ENCODE assay signal across 23 cellular contexts in genomic region chr11:17933710-17934109, GRCh38.
"Had no signal": no experiment of that assay in that cellular context is flagged by ENCODE, and none has a peak within 500 bp of the region (broad histone marks: within the 10 kb centered on the region; RNA-seq: fewer than 3 reads in every experiment).

No MANE protein-coding gene starts in this region.

- H3K36me3 Mint-ChIP-seq: type B pancreatic cell had no signal

- FAIRE-seq: frontal cortex, keratinocyte had no signal

- H3K27ac Mint-ChIP-seq: mesothelial cell of epicardium; naive B cell; nephron; neural progenitor cell; stimulated activated memory B cell treated with anti-CD40 and anti-IgM and Interleukin-4, amounts not matched to agents 10 μg/mL and 1 μg/mL and 100 μg/mL, for 72 hours; type B pancreatic cell had no signal

- H3K27me3 Mint-ChIP-seq: naive B cell; progenitor cell of endocrine pancreas; stimulated activated memory B cell treated with anti-CD40 and anti-IgM and Interleukin-4, amounts not matched to agents 10 μg/mL and 1 μg/mL and 100 μg/mL, for 72 hours; type B pancreatic cell had no signal

- H3K4me3 Mint-ChIP-seq: immature natural killer cell; mesothelial cell of epicardium; naive B cell; nephron; neural progenitor cell; stimulated activated memory B cell treated with anti-CD40 and anti-IgM and Interleukin-4, amounts not matched to agents 10 μg/mL and 1 μg/mL and 100 μg/mL, for 72 hours; type B pancreatic cell had no signal

- DNase-seq: dorsolateral prefrontal cortex; effector CD4-positive, alpha-beta T cell; hypothalamus; immature natural killer cell; left ventricle myocardium superior; lower lobe of right lung; mucosa of descending colon; naive B cell; sigmoid colon; stimulated activated CD4-positive, alpha-beta T cell treated with anti-CD3 and anti-CD28 coated beads, Interleukin-2, amount 100 ng/mL, for 24 hours; stimulated activated CD4-positive, alpha-beta T cell treated with anti-CD3 and anti-CD28 coated beads, Interleukin-4, amount 100 ng/mL, for 4 hours; stimulated activated naive CD8-positive, alpha-beta T cell treated with anti-CD3 and anti-CD28 coated beads, Interleukin-15, Interleukin-2, amounts not matched to agents 100 U/mL and 50 U/mL, for 24 hours; substantia nigra; testis; tibial artery had no signal

- H3K9me3 Mint-ChIP-seq: nephron, neural progenitor cell, type B pancreatic cell had no signal

- H3K4me1 Mint-ChIP-seq: mesothelial cell of epicardium; naive B cell; nephron; stimulated activated memory B cell treated with anti-CD40 and anti-IgM and Interleukin-4, amounts not matched to agents 10 μg/mL and 1 μg/mL and 100 μg/mL, for 72 hours had no signal
